In genomic region chr2:3639015-3639630, GRCh38 we compare ENCODE assay signal across 15 cellular contexts. TPM values are rescaled to one million over a fixed set of nuclear protein-coding genes. Genes with fewer than 3 reads are reported as not detected.
DNase-seq lines count a peak whose midpoint lies in the region; ATAC-seq and TF ChIP-seq lines count a peak whose summit lies in the region.
"Had no signal": no experiment of that assay in that cellular context is flagged by ENCODE, and none has a peak within 500 bp of the region (broad histone marks: within the 10 kb centered on the region; RNA-seq: fewer than 3 reads in every experiment).

No MANE protein-coding gene starts in this region.

- peaks cover 26% of the 10 kb centered on the region for H3K27me3 Mint-ChIP-seq in chondrocyte (ENCODE audit: low read depth)
- H3K27me3 Mint-ChIP-seq: CD4-positive, alpha-beta T cell had no signal

- DNase-seq in DMS53 (lab: John Stamatoyannopoulos, UW) (peak; percentile 63), DMS53 treated with DMSO at 0.1 percent for 48 hours (lab: John Stamatoyannopoulos, UW; ENCODE audit: unreplicated experiment) (no peak), NCI-H146 (lab: John Stamatoyannopoulos, UW) (peak; percentile 88), chondrocyte (ENCODE audit: low spot score) (peak; percentile 20), sciatic nerve (ENCODE audit: low spot score) (peak; percentile 12), NCI-H187 (lab: John Stamatoyannopoulos, UW) (no peak), NCI-H510A treated with DMSO at 0.1 percent for 48 hours (lab: John Stamatoyannopoulos, UW) (no peak)
- DNase-seq: BE2C, DND-41, NCI-H1436, NCI-H2227 treated with DMSO at 0.1 percent for 48 hours, NCI-H524 treated with DMSO at 0.1 percent for 48 hours, PC-9 had no signal

- H3K36me3 Mint-ChIP-seq in chondrocyte (ENCODE audit: low read depth), result no peaks in the 10 kb centered on the region

- no peak for TF ChIP-seq CTCF in chondrocyte (IDR thresholded peaks at IDR 0.05)

- ATAC-seq in sciatic nerve (no peak), HG03175 (IDR thresholded peaks at IDR 0.05; ENCODE audit: unreplicated experiment) (no peak)

- no peak overlapping the region for H3K4me3 Mint-ChIP-seq in chondrocyte (ENCODE audit: unreplicated experiment)
- H3K4me3 Mint-ChIP-seq: CD4-positive, alpha-beta T cell had no signal

- intact Hi-C loops in sciatic nerve (cut with DNase I), result no loop called here

- H3K9me3 Mint-ChIP-seq in chondrocyte (ENCODE audit: low read depth), result no peaks in the 10 kb centered on the region
- H3K9me3 Mint-ChIP-seq: CD4-positive, alpha-beta T cell had no signal

- H3K4me1 Mint-ChIP-seq in chondrocyte (ENCODE audit: low read depth), result no peaks in the 10 kb centered on the region

- no peak overlapping the region for H3K27ac Mint-ChIP-seq in chondrocyte (ENCODE audit: unreplicated experiment)
- H3K27ac Mint-ChIP-seq: CD4-positive, alpha-beta T cell had no signal

RNA-seq across cellular contexts. Expression of gene ALLC, which starts 18.9 kb away (rescaled TPM):
- total RNA-seq in chondrocyte (not detected in 3 replicates), sciatic nerve (7.6 TPM)
- total RNA-seq: CD4-positive, alpha-beta T cell; PC-9 had no signal

RNA-seq across cellular contexts. Expression of gene COLEC11, which starts 44.2 kb away (rescaled TPM):
- total RNA-seq in chondrocyte, result not detected in 3 replicates
- 1.1 TPM for total RNA-seq in sciatic nerve

Comparison
In these comparisons a context has a peak if more than half of its experiments do, and no peak if none do; other contexts are left out.
1. DNase-seq: peak in DMS53 (single experiment), NCI-H146 (single experiment), chondrocyte (single experiment) and sciatic nerve (single experiment); none in DMS53 treated with DMSO at 0.1 percent for 48 hours (single experiment), NCI-H187 (0 of 2) and NCI-H510A treated with DMSO at 0.1 percent for 48 hours (single experiment).